Comparison of ENCODE assay signal across 10 cellular contexts in genomic region chr20:54199283-54199682, GRCh38. TPM values are rescaled to one million over a fixed set of nuclear protein-coding genes. Genes with fewer than 3 reads are reported as not detected.
"Had no signal": no experiment of that assay in that cellular context is flagged by ENCODE, and none has a peak within 500 bp of the region (broad histone marks: within the 10 kb centered on the region; RNA-seq: fewer than 3 reads in every experiment).

No MANE protein-coding gene starts in this region.

- H3K4me3 Mint-ChIP-seq: activated naive CD4-positive, alpha-beta T cell treated with anti-CD3 and anti-CD28 coated beads, Interleukin-2, amount 50 U/mL, for 24 hours; activated T-cell treated with anti-CD3 and anti-CD28 coated beads, Interleukin-2, amount 50 U/mL, for 4 hours; naive thymus-derived CD8-positive, alpha-beta T cell; stimulated activated effector memory CD8-positive, alpha-beta T cell treated with anti-CD3 and anti-CD28 coated beads, Interleukin-12 subunit alpha, Interleukin-12 subunit beta, amount 100 ng/mL, for 72 hours had no signal

- H3K4me3 ChIP-seq: adrenal gland, hepatocyte, lung, mucosa of descending colon had no signal

- H3K4me2 ChIP-seq: hepatocyte had no signal

- H3K27ac Mint-ChIP-seq: activated naive CD4-positive, alpha-beta T cell treated with anti-CD3 and anti-CD28 coated beads, Interleukin-2, amount 50 U/mL, for 24 hours; stimulated activated effector memory CD8-positive, alpha-beta T cell treated with anti-CD3 and anti-CD28 coated beads, Interleukin-12 subunit alpha, Interleukin-12 subunit beta, amount 100 ng/mL, for 72 hours had no signal

- H3K36me3 ChIP-seq: adrenal gland had no signal

- H3K79me2 ChIP-seq: hepatocyte had no signal

- H3K9me3 ChIP-seq: adrenal gland, mucosa of descending colon had no signal

- H3K9me3 Mint-ChIP-seq: activated naive CD4-positive, alpha-beta T cell treated with anti-CD3 and anti-CD28 coated beads, Interleukin-2, amount 50 U/mL, for 24 hours; activated T-cell treated with anti-CD3 and anti-CD28 coated beads, Interleukin-2, amount 50 U/mL, for 4 hours; stimulated activated effector memory CD8-positive, alpha-beta T cell treated with anti-CD3 and anti-CD28 coated beads, Interleukin-12 subunit alpha, Interleukin-12 subunit beta, amount 100 ng/mL, for 72 hours had no signal

- H2AFZ ChIP-seq: hepatocyte had no signal

- H3K27me3 Mint-ChIP-seq: activated naive CD4-positive, alpha-beta T cell treated with anti-CD3 and anti-CD28 coated beads, Interleukin-2, amount 50 U/mL, for 24 hours had no signal

- H3K27me3 ChIP-seq: adrenal gland, hepatocyte had no signal

- H3K27ac ChIP-seq: adrenal gland, hepatocyte had no signal

- H3K4me1 Mint-ChIP-seq: activated naive CD4-positive, alpha-beta T cell treated with anti-CD3 and anti-CD28 coated beads, Interleukin-2, amount 50 U/mL, for 24 hours; stimulated activated effector memory CD8-positive, alpha-beta T cell treated with anti-CD3 and anti-CD28 coated beads, Interleukin-12 subunit alpha, Interleukin-12 subunit beta, amount 100 ng/mL, for 72 hours had no signal

- H3K36me3 Mint-ChIP-seq: activated naive CD4-positive, alpha-beta T cell treated with anti-CD3 and anti-CD28 coated beads, Interleukin-2, amount 50 U/mL, for 24 hours; naive thymus-derived CD8-positive, alpha-beta T cell; stimulated activated effector memory CD8-positive, alpha-beta T cell treated with anti-CD3 and anti-CD28 coated beads, Interleukin-12 subunit alpha, Interleukin-12 subunit beta, amount 100 ng/mL, for 72 hours had no signal

RNA-seq across cellular contexts. Expression of gene CYP24A1, which starts 25.5 kb away (rescaled TPM):
- total RNA-seq: activated T-cell treated with anti-CD3 and anti-CD28 coated beads, Interleukin-2, amount 50 U/mL, for 4 hours; adrenal gland; glomerular endothelial cell; mucosa of descending colon; posterior vena cava had no signal
- polyA plus RNA-seq: hepatocyte; naive thymus-derived CD8-positive, alpha-beta T cell had no signal
